Comparison of ENCODE assay signal across 10 cellular contexts in the genomic region with DNA sequence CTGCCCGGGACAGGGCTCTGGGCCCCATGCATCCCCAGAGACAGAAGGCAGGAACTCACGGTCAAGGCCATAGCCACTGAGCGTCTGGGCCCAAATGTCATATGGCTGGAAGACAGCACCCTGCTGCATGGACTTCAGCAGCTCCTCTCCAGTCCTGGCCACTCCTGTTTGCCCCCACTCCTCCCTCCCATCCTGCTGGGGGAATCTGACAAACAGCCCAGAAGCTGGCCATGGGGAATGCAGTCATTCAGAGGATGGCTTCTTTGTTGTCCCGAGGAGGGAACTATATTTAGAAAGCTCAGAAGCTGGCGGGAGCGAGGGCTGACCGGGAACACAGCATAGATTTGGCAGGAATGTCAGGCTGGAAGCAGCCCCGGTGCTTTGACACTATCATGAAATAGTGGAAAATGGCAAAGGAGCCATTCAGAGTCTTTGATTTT. TPM values are rescaled to one million over a fixed set of nuclear protein-coding genes. Genes with fewer than 3 reads are reported as not detected.
DNase-seq lines count a peak whose midpoint lies in the region; ATAC-seq and TF ChIP-seq lines count a peak whose summit lies in the region.
"Had no signal": no experiment of that assay in that cellular context is flagged by ENCODE, and none has a peak within 500 bp of the region (broad histone marks: within the 10 kb centered on the region; RNA-seq: fewer than 3 reads in every experiment).

No MANE protein-coding gene starts in this region.

- H3K36me3 ChIP-seq in SJSA1 (peaks cover 80% of the 10 kb centered on the region), mucosa of descending colon (ENCODE audit: low read depth) (no peaks in the 10 kb centered on the region), thyroid gland (no peaks in the 10 kb centered on the region)

- peaks cover 8% of the 10 kb centered on the region for H3K4me1 Mint-ChIP-seq in activated T-cell treated with anti-CD3 and anti-CD28 coated beads, Interleukin-2, amount 50 U/mL, for 24 hours (ENCODE audit: low read depth)

- H3K27me3 Mint-ChIP-seq in activated T-cell treated with anti-CD3 and anti-CD28 coated beads, Interleukin-2, amount 50 U/mL, for 24 hours: no peaks in the 10 kb centered on the region

- WGBS in thyroid gland, 2 donors: 54 to 70% methylated on average over 8 of the region's 8 CpGs

- no peaks in the 10 kb centered on the region for H3K9me3 Mint-ChIP-seq in activated T-cell treated with anti-CD3 and anti-CD28 coated beads, Interleukin-2, amount 50 U/mL, for 24 hours

- no peak overlapping the region for H3K27ac Mint-ChIP-seq in activated T-cell treated with anti-CD3 and anti-CD28 coated beads, Interleukin-2, amount 50 U/mL, for 24 hours

- no peak overlapping the region for H3K4me3 ChIP-seq in SJSA1
- H3K4me3 ChIP-seq in fibroblast of pulmonary artery (replicated peaks; ENCODE audit: low read depth, low read length): no peak overlapping the region
- no peak overlapping the region for H3K4me3 ChIP-seq in mucosa of descending colon
- H3K4me3 ChIP-seq in thyroid gland (replicated peaks in 1 of 3): no peak overlapping the region

- no peak for TF ChIP-seq CTCF in fibroblast of pulmonary artery (IDR thresholded peaks at IDR 0.05; ENCODE audit: low read length, missing control alignments)
- TF ChIP-seq CTCF in mucosa of descending colon (IDR thresholded peaks at IDR 0.05): no peak
- TF ChIP-seq CTCF in thyroid gland (IDR thresholded peaks at IDR 0.05): no peak

- peak overlapping the region; percentile 72 for H3K27ac ChIP-seq in SJSA1
- peak overlapping the region in 2 of 3 donors; percentile 41 to 50 for H3K27ac ChIP-seq in thyroid gland
- H3K27ac ChIP-seq: KMS-11 had no signal

- intact Hi-C loops in mucosa of descending colon (cut with DNase I, micrococcal nuclease) (no loop called here), thyroid gland (cut with DNase I) (no loop called here)

- H3K4me3 Mint-ChIP-seq in activated T-cell treated with anti-CD3 and anti-CD28 coated beads, Interleukin-2, amount 50 U/mL, for 24 hours: no peak overlapping the region

- H3K4me1 ChIP-seq in SJSA1 (replicated peaks): peaks cover 64% of the 10 kb centered on the region
- peaks cover 3% of the 10 kb centered on the region for H3K4me1 ChIP-seq in mucosa of descending colon (ENCODE audit: low read depth)
- peaks cover 12 to 47% of the 10 kb centered on the region in 2 donors for H3K4me1 ChIP-seq in thyroid gland

- no peaks in the 10 kb centered on the region for H3K9me3 ChIP-seq in SJSA1 (replicated peaks)
- no peaks in the 10 kb centered on the region for H3K9me3 ChIP-seq in mucosa of descending colon
- no peaks in the 10 kb centered on the region for H3K9me3 ChIP-seq in thyroid gland

- H3K27me3 ChIP-seq in SJSA1 (replicated peaks): no peaks in the 10 kb centered on the region
- H3K27me3 ChIP-seq in thyroid gland: no peaks in the 10 kb centered on the region

- ATAC-seq in mucosa of descending colon: peak; percentile 17
- no peak for ATAC-seq in GM21576 (IDR thresholded peaks at IDR 0.05; ENCODE audit: unreplicated experiment)
- ATAC-seq in HG03159 (IDR thresholded peaks at IDR 0.05; ENCODE audit: unreplicated experiment): no peak

- H3K36me3 Mint-ChIP-seq in activated T-cell treated with anti-CD3 and anti-CD28 coated beads, Interleukin-2, amount 50 U/mL, for 24 hours (ENCODE audit: low read depth): no peaks in the 10 kb centered on the region

- DNase-seq in SJSA1 (ENCODE audit: low read depth in 1 of 2, low spot score in 2 of 2) (peak; percentile 72), fibroblast of pulmonary artery (ENCODE audit: low read depth) (peak; percentile 73), mucosa of descending colon (peak in 1 of 3 donors; percentile 27), thyroid gland (peak; percentile 23 to 27), NCI-H128 (lab: John Stamatoyannopoulos, UW; ENCODE audit: unreplicated experiment) (no peak)
- no peak for DNase-seq in activated T-cell treated with anti-CD3 and anti-CD28 coated beads, Interleukin-2, amount 50 U/mL, for 24 hours
- DNase-seq: stimulated activated CD4-positive, alpha-beta T cell treated with anti-CD3 and anti-CD28 coated beads, Interleukin-4, amount 100 ng/mL, for 24 hours had no signal

- TF ChIP-seq POLR2A in thyroid gland (IDR thresholded peaks at IDR 0.05): no peak

RNA-seq across cellular contexts. Expression of gene DKK3, which starts 35.0 kb away (rescaled TPM):
- 572 and 807 TPM in 2 replicates for total RNA-seq in SJSA1 (2014; rRNA removed; shearing (Covaris generic))
- total RNA-seq in mucosa of descending colon (10 to 100 TPM in 2 of 3 donors, 1 to 10 TPM in 1; 9.1 to 52.9 (median 18.9) TPM), thyroid gland (10 to 100 TPM; 15.1 to 72.0 (median 27.3) TPM)

Comparison
In these comparisons a context has a peak if more than half of its experiments do, and no peak if none do; other contexts are left out.
1. DNase-seq: peak in SJSA1 (2 of 2), fibroblast of pulmonary artery (single experiment) and thyroid gland (2 of 2); none in NCI-H128 (single experiment) and activated T-cell treated with anti-CD3 and anti-CD28 coated beads, Interleukin-2, amount 50 U/mL, for 24 hours (single experiment).